In genomic region chr14:75727124-75727523, GRCh38 we compare ENCODE assay signal across 24 cellular contexts.
"Had no signal": no experiment of that assay in that cellular context is flagged by ENCODE, and none has a peak within 500 bp of the region (broad histone marks: within the 10 kb centered on the region; RNA-seq: fewer than 3 reads in every experiment).

No MANE protein-coding gene starts in this region.

- DNase-seq: Karpas-422, KG1, MG63, NCI-H1105, NCI-H1417, NCI-H1436 treated with DMSO at 0.1 percent for 48 hours, NCI-H1694, NCI-H2029, NCI-H2081 treated with DMSO at 0.1 percent for 48 hours, NCI-H2171, NCI-H226, NCI-H446, NCI-H510A, NCI-H524 treated with DMSO at 0.1 percent for 48 hours, NCI-H69, NCI-H774, Right ventricle myocardium superior, RPMI8226, SIG-M5, T-helper 1 cell had no signal

- H3K27ac ChIP-seq: HL-60, SJSA1, SK-N-MC had no signal

- H3K4me3 ChIP-seq: MG63, SJSA1, SK-N-MC had no signal

- H3K36me3 ChIP-seq: MG63, SJSA1 had no signal

- FAIRE-seq: RCC 7860 had no signal

- H3K4me1 ChIP-seq: SJSA1 had no signal

- H3K27me3 ChIP-seq: MG63, SJSA1 had no signal

- H3K9me3 ChIP-seq: MG63, SJSA1 had no signal
